ENCODE assay signal across 1 cellular context in the genomic region with DNA sequence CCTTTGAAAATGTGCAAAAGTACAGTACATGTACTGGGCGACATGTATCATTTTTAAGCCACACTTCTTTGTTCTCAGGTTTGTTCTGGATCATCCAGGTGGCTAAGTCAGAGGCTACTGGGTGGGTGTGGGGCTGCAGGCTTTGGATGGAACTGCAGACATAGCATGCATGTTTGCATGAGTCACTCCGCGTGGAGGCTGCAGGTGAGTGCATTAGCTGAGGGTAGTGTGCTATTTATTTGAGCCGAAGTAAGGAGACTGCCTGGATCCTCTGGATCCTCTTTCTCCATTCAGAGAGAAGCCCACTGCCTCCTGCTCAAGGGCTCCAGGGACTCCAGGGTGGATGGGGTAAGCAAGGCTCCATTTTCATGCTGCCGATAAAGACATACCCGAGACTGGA.
TF ChIP-seq lines count a peak whose summit lies in the region.

No MANE protein-coding gene starts in this region.

TF ChIP-seq in WTC11, 78 proteins besides CTCF, POLR2A, EP300 and RAD21 (continued from another document):
- TF ChIP-seq, protein P1, sequence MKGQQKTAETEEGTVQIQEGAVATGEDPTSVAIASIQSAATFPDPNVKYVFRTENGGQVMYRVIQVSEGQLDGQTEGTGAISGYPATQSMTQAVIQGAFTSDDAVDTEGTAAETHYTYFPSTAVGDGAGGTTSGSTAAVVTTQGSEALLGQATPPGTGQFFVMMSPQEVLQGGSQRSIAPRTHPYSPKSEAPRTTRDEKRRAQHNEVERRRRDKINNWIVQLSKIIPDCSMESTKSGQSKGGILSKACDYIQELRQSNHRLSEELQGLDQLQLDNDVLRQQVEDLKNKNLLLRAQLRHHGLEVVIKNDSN (CRISPR knock-in tag; IDR thresholded peaks at IDR 0.05), result no peak
- TF ChIP-seq, protein P2, sequence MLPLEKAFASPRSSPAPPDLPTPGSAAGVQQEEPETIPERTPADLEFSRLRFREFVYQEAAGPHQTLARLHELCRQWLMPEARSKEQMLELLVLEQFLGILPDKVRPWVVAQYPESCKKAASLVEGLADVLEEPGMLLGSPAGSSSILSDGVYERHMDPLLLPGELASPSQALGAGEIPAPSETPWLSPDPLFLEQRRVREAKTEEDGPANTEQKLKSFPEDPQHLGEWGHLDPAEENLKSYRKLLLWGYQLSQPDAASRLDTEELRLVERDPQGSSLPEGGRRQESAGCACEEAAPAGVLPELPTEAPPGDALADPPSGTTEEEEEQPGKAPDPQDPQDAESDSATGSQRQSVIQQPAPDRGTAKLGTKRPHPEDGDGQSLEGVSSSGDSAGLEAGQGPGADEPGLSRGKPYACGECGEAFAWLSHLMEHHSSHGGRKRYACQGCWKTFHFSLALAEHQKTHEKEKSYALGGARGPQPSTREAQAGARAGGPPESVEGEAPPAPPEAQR (CRISPR knock-in tag; IDR thresholded peaks at IDR 0.05), result no peak
- TF ChIP-seq NR2C2 (CRISPR knock-in tag; IDR thresholded peaks at IDR 0.05), result no peak
- TF ChIP-seq, protein P3, sequence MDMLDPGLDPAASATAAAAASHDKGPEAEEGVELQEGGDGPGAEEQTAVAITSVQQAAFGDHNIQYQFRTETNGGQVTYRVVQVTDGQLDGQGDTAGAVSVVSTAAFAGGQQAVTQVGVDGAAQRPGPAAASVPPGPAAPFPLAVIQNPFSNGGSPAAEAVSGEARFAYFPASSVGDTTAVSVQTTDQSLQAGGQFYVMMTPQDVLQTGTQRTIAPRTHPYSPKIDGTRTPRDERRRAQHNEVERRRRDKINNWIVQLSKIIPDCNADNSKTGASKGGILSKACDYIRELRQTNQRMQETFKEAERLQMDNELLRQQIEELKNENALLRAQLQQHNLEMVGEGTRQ (CRISPR knock-in tag; IDR thresholded peaks at IDR 0.05), result no peak
TF ChIP-seq in WTC11: peak in this region for 0.
